9 cellular contexts compared by ENCODE assay signal in the genomic region with DNA sequence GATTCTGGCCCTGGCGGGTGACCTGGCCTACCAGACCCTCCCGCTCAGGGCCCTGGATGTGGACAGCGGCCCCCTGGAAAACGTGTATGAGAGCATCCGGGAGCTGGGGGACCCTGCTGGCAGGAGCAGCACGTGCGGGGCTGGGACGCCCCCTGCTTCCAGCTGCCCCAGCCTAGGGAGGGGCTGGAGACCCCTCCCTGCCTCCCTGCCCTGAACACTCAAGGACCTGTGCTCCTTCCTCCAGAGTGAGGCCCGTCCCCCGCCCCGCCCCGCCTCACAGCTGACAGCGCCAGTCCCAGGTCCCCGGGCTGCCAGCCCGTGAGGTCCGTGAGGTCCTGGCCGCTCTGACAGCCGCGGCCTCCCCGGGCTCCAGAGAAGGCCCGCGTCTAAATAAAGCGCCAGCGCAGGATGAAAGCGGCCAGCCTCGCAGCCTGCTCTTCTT. TPM values are rescaled to one million over a fixed set of nuclear protein-coding genes. Genes with fewer than 3 reads are reported as not detected.
DNase-seq lines count a peak whose midpoint lies in the region; ATAC-seq and TF ChIP-seq lines count a peak whose summit lies in the region.
"Had no signal": no experiment of that assay in that cellular context is flagged by ENCODE, and none has a peak within 500 bp of the region (broad histone marks: within the 10 kb centered on the region; RNA-seq: fewer than 3 reads in every experiment).

No MANE protein-coding gene starts in this region.

- H3K36me3 ChIP-seq in ES-I3 (ENCODE audit: insufficient read depth, low read length), result no peaks in the 10 kb centered on the region; the same call in 1 of the 2 replicates
- H3K36me3 ChIP-seq in uterus, result no peaks in the 10 kb centered on the region

- no peaks in the 10 kb centered on the region for H3K9me3 ChIP-seq in ES-I3 (ENCODE audit: control insufficient read depth, insufficient read depth, low read length)
- H3K9me3 ChIP-seq in uterus, result no peaks in the 10 kb centered on the region

- H3K27ac Mint-ChIP-seq in dendritic cell treated with granulocyte-macrophage colony-stimulating factor and Interleukin-4, amounts not matched to agents 40 ng/mL and 50 ng/mL, for 4 days, result no peak overlapping the region
- no peak overlapping the region for H3K27ac Mint-ChIP-seq in memory B cell

- H3K36me3 Mint-ChIP-seq in dendritic cell treated with granulocyte-macrophage colony-stimulating factor and Interleukin-4, amounts not matched to agents 40 ng/mL and 50 ng/mL, for 4 days (ENCODE audit: low read depth), result peaks cover 24% of the 10 kb centered on the region
- peaks cover 7% of the 10 kb centered on the region for H3K36me3 Mint-ChIP-seq in memory B cell

- H3K9me3 Mint-ChIP-seq in dendritic cell treated with granulocyte-macrophage colony-stimulating factor and Interleukin-4, amounts not matched to agents 40 ng/mL and 50 ng/mL, for 4 days, result no peaks in the 10 kb centered on the region
- H3K9me3 Mint-ChIP-seq in memory B cell, result no peaks in the 10 kb centered on the region

- ATAC-seq in memory B cell (ENCODE audit: low read depth), result no peak
- ATAC-seq in HG02981 (IDR thresholded peaks at IDR 0.05; ENCODE audit: unreplicated experiment), result no peak

- peaks cover 35% of the 10 kb centered on the region for H3K27me3 Mint-ChIP-seq in dendritic cell treated with granulocyte-macrophage colony-stimulating factor and Interleukin-4, amounts not matched to agents 40 ng/mL and 50 ng/mL, for 4 days
- no peaks in the 10 kb centered on the region for H3K27me3 Mint-ChIP-seq in memory B cell

- H3K4me3 ChIP-seq in uterus, result peak overlapping the region; percentile 30 to 47

- H3K4me3 Mint-ChIP-seq in dendritic cell treated with granulocyte-macrophage colony-stimulating factor and Interleukin-4, amounts not matched to agents 40 ng/mL and 50 ng/mL, for 4 days, result peak overlapping the region; percentile 50
- peak overlapping the region; percentile 66 for H3K4me3 Mint-ChIP-seq in memory B cell

- no peaks in the 10 kb centered on the region for H3K27me3 ChIP-seq in uterus

- TF ChIP-seq CTCF in uterus (IDR thresholded peaks at IDR 0.05), result no peak

- H3K4me1 Mint-ChIP-seq in dendritic cell treated with granulocyte-macrophage colony-stimulating factor and Interleukin-4, amounts not matched to agents 40 ng/mL and 50 ng/mL, for 4 days (ENCODE audit: low read depth), result peaks cover 48% of the 10 kb centered on the region
- peaks cover 10% of the 10 kb centered on the region for H3K4me1 Mint-ChIP-seq in memory B cell

- peak overlapping the region; percentile 56; the same call in 1 of the 2 replicates for H3K9ac ChIP-seq in ES-I3 (ENCODE audit: low read depth, low read length)

- intact Hi-C loops in dendritic cell treated with granulocyte-macrophage colony-stimulating factor and Interleukin-4, amounts not matched to agents 40 ng/mL and 50 ng/mL, for 4 days (cut with micrococcal nuclease), result no loop called here
- intact Hi-C loops in uterus (cut with DNase I; ENCODE audit: low total_unique reads), result no loop called here

- no peak for TF ChIP-seq POLR2A in uterus (IDR thresholded peaks at IDR 0.05)

- peak overlapping the region; percentile 84 to 94 for H3K27ac ChIP-seq in uterus

- H3K4me1 ChIP-seq in ES-I3 (ENCODE audit: insufficient read depth, low read length) (peaks cover 3% of the 10 kb centered on the region; the same call in 1 of the 2 replicates), uterus (peaks cover 0 to 30% of the 10 kb centered on the region in 2 donors)

- DNase-seq in RPMI7951 (ENCODE audit: low read depth), result peak; percentile 29
- no peak for DNase-seq in memory B cell (ENCODE audit: low spot score in 2 of 2)
- peak; percentile 57 to 68 for DNase-seq in uterus
- DNase-seq in NCI-H1436 treated with DMSO at 0.1 percent for 48 hours (lab: John Stamatoyannopoulos, UW), result no peak
- no peak for DNase-seq in GM19238 (ENCODE audit: insufficient read length, low spot score)

RNA-seq across cellular contexts. Expression of a gene that starts 0.9 kb away (rescaled TPM):
- 29.3 and 46.9 TPM in 2 replicates for total RNA-seq in RPMI7951 (2014; rRNA removed; shearing (Covaris generic))
- total RNA-seq in uterus, result 100 to 1,000 TPM in 1 of 4 donors, 10 to 100 TPM in 3; 10.5 to 120 (median 41.0) TPM

RNA-seq across cellular contexts. Expression of a gene that starts 2.2 kb away (rescaled TPM):
- 0.72 and 4.4 TPM in 2 replicates for total RNA-seq in RPMI7951 (2014; rRNA removed; shearing (Covaris generic))
- 10 to 100 TPM in 1 of 4 donors, 1 to 10 TPM in 3; 2.6 to 10.5 (median 8.4) TPM for total RNA-seq in uterus

RNA-seq across cellular contexts. Expression of a gene that starts 30.9 kb away (rescaled TPM):
- total RNA-seq in RPMI7951 (2014; rRNA removed; shearing (Covaris generic)), result 8.3 and 28.5 TPM in 2 replicates
- 10 to 100 TPM in 3 of 4 donors, 1 to 10 TPM in 1; 1.5 to 37.9 (median 15.3) TPM for total RNA-seq in uterus

RNA-seq across cellular contexts. Expression of a gene that starts 30.9 kb away (rescaled TPM):
- 38.8 and 69.0 TPM in 2 replicates for total RNA-seq in RPMI7951 (2014; rRNA removed; shearing (Covaris generic))
- total RNA-seq in uterus, result 10 to 100 TPM; 26.1 to 59.8 (median 33.5) TPM

RNA-seq across cellular contexts. Expression of a gene that starts 42.3 kb away (rescaled TPM):
- total RNA-seq in RPMI7951 (2014; rRNA removed; shearing (Covaris generic)), result 0.36 and 1.1 TPM in 2 replicates
- total RNA-seq in uterus, result 1 to 10 TPM in 1 of 4 donors, under 1 TPM in 1, not detected in 2; 0.83 to 4.1 TPM
- total RNA-seq: frontal cortex had no signal

Comparison
In these comparisons a context has a peak if more than half of its experiments do, and no peak if none do; other contexts are left out.
1. DNase-seq: peak in RPMI7951 (single experiment) and uterus (2 of 2); none in memory B cell (0 of 2), NCI-H1436 treated with DMSO at 0.1 percent for 48 hours (single experiment) and GM19238 (single experiment).